ENCODE assay signal across 27 cellular contexts in genomic region chr18:32896781-32897547, GRCh38.
DNase-seq lines count a peak whose midpoint lies in the region; ATAC-seq and TF ChIP-seq lines count a peak whose summit lies in the region.
"Had no signal": no experiment of that assay in that cellular context is flagged by ENCODE, and none has a peak within 500 bp of the region (broad histone marks: within the 10 kb centered on the region; RNA-seq: fewer than 3 reads in every experiment).

No MANE protein-coding gene starts in this region.

- H3K27ac ChIP-seq in esophagus muscularis mucosa (replicated peaks in 1 of 4) = no peak overlapping the region
- H3K27ac ChIP-seq in A673 (ENCODE audit: low read depth, low read length, poor library complexity, severe bottlenecking) = no peak overlapping the region
- no peak overlapping the region for H3K27ac ChIP-seq in caudate nucleus (ENCODE audit: low read depth, low read length)
- H3K27ac ChIP-seq: HL-60, PC-9, SJSA1 had no signal

- CTCF ChIA-PET in A673 (lab: Charles Lee) = no interaction called here

- H3K4me3 ChIP-seq in esophagus muscularis mucosa (no peak overlapping the region), fibroblast of villous mesenchyme (ENCODE audit: low read depth, low read length) (no peak overlapping the region), A673 (ENCODE audit: low read depth, low read length, poor library complexity, severe bottlenecking) (no peak overlapping the region)
- H3K4me3 ChIP-seq: PC-9, SJSA1 had no signal

- H3K4me1 ChIP-seq in esophagus muscularis mucosa (no peaks in the 10 kb centered on the region), A673 (ENCODE audit: insufficient read depth, low read length, poor library complexity, severe bottlenecking) (no peaks in the 10 kb centered on the region)
- H3K4me1 ChIP-seq: BE2C, SJSA1 had no signal

- no peak for ATAC-seq in stimulated activated naive B cell treated with anti-CD40 and anti-IgM and Interleukin-4, amounts not matched to agents 10 μg/mL and 1 μg/mL and 100 μg/mL, for 72 hours (replicated peaks)
- no peak for ATAC-seq in HG03442 (IDR thresholded peaks at IDR 0.05; ENCODE audit: unreplicated experiment)

- TF ChIP-seq POLR2A in esophagus muscularis mucosa (IDR thresholded peaks at IDR 0.05; ENCODE audit: low read depth) = no peak

- peaks cover 16 to 18% of the 10 kb centered on the region in 2 donors for H3K36me3 Mint-ChIP-seq in stimulated activated naive B cell treated with anti-CD40 and anti-IgM and Interleukin-4, amounts not matched to agents 10 μg/mL and 1 μg/mL and 100 μg/mL, for 72 hours
- H3K36me3 Mint-ChIP-seq: CD14-positive monocyte; CD8-positive, alpha-beta memory T cell had no signal

- peaks cover 0 to 17% (median 8%) of the 10 kb centered on the region in 4 donors for H3K9me3 ChIP-seq in esophagus muscularis mucosa
- H3K9me3 ChIP-seq in A673 (ENCODE audit: low read depth, low read length, poor library complexity, severe bottlenecking) = no peaks in the 10 kb centered on the region
- H3K9me3 ChIP-seq: BE2C, SJSA1 had no signal

- BruUV-seq in A673 (replicated peaks; lab: Mats Ljungman, UMichigan) = no TSS peak

- intact Hi-C loops in esophagus muscularis mucosa (cut with DNase I) (no loop called here), A673 (cut with micrococcal nuclease; ENCODE audit: unreplicated experiment) (loop anchor here (5.0 kb wide), 1 partner anchor 50 kb away; no protein-coding TSS in a partner anchor)

- H3K9me3 Mint-ChIP-seq in stimulated activated naive B cell treated with anti-CD40 and anti-IgM and Interleukin-4, amounts not matched to agents 10 μg/mL and 1 μg/mL and 100 μg/mL, for 72 hours = peaks cover 13 to 18% of the 10 kb centered on the region in 2 donors

- DNase-seq in OCI-M1 (lab: John Stamatoyannopoulos, UW) = peak; percentile 7
- DNase-seq in esophagus muscularis mucosa (ENCODE audit: extremely low spot score) = peak; percentile 45
- peak; percentile 17 for DNase-seq in fibroblast of villous mesenchyme (ENCODE audit: low read depth)
- no peak for DNase-seq in stimulated activated naive B cell treated with anti-CD40 and anti-IgM and Interleukin-4, amounts not matched to agents 10 μg/mL and 1 μg/mL and 100 μg/mL, for 72 hours
- no peak for DNase-seq in A673 (ENCODE audit: low spot score)
- DNase-seq in NCI-H1105 treated with DMSO at 0.1 percent for 48 hours (lab: John Stamatoyannopoulos, UW) = no peak
- DNase-seq in caudate nucleus (lab: John Stamatoyannopoulos, UW) = no peak
- DNase-seq: ACHN; BE2C; Calu3; CD8-positive, alpha-beta memory T cell; DMS79 treated with DMSO at 0.1 percent for 48 hours; GF-D8; HCEC 1CT; NCI-H1092 treated with DMSO at 0.1 percent for 48 hours; NCI-H1436 treated with DMSO at 0.1 percent for 48 hours; NCI-H1930; NCI-H2107; NCI-H524; NCI-H774; PC-9; Right ventricle myocardium superior; RPMI8226 had no signal

- H3K4me3 Mint-ChIP-seq in stimulated activated naive B cell treated with anti-CD40 and anti-IgM and Interleukin-4, amounts not matched to agents 10 μg/mL and 1 μg/mL and 100 μg/mL, for 72 hours = peak overlapping the region in 1 of 2 donors; percentile 26
- H3K4me3 Mint-ChIP-seq: CD14-positive monocyte; CD8-positive, alpha-beta memory T cell had no signal

- H3K27me3 Mint-ChIP-seq in stimulated activated naive B cell treated with anti-CD40 and anti-IgM and Interleukin-4, amounts not matched to agents 10 μg/mL and 1 μg/mL and 100 μg/mL, for 72 hours = no peaks in the 10 kb centered on the region
- H3K27me3 Mint-ChIP-seq: CD8-positive, alpha-beta memory T cell had no signal

- peaks cover 22 to 50% of the 10 kb centered on the region in 2 donors for H3K4me1 Mint-ChIP-seq in stimulated activated naive B cell treated with anti-CD40 and anti-IgM and Interleukin-4, amounts not matched to agents 10 μg/mL and 1 μg/mL and 100 μg/mL, for 72 hours
- H3K4me1 Mint-ChIP-seq: CD14-positive monocyte; CD8-positive, alpha-beta memory T cell had no signal

- no peak for TF ChIP-seq EP300 in esophagus muscularis mucosa (IDR thresholded peaks at IDR 0.05)

- no peak for TF ChIP-seq CTCF in esophagus muscularis mucosa (IDR thresholded peaks at IDR 0.05)
- no peak for TF ChIP-seq CTCF in fibroblast of villous mesenchyme (IDR thresholded peaks at IDR 0.05; ENCODE audit: insufficient read depth, low read depth, low read length)
- no peak for TF ChIP-seq CTCF in A673 (conservative IDR thresholded peaks at IDR 0.05; ENCODE audit: low read depth, low read length)

- no peaks in the 10 kb centered on the region for H3K27me3 ChIP-seq in esophagus muscularis mucosa
- no peaks in the 10 kb centered on the region for H3K27me3 ChIP-seq in A673 (replicated peaks; ENCODE audit: insufficient read depth, low read depth, low read length, poor library complexity)
- H3K27me3 ChIP-seq: BE2C, SJSA1 had no signal

- H3K36me3 ChIP-seq in esophagus muscularis mucosa = no peaks in the 10 kb centered on the region
- no peaks in the 10 kb centered on the region for H3K36me3 ChIP-seq in A673 (ENCODE audit: insufficient read depth, low read length, poor library complexity, severe bottlenecking)
- H3K36me3 ChIP-seq: BE2C, SJSA1 had no signal

- WGBS in esophagus muscularis mucosa = 78% methylated on average over 3 of the region's 3 CpGs

- POLR2A ChIA-PET in A673 (lab: Charles Lee; ENCODE audit: low non-redundant PET) = no interaction called here

- H3K27ac Mint-ChIP-seq in stimulated activated naive B cell treated with anti-CD40 and anti-IgM and Interleukin-4, amounts not matched to agents 10 μg/mL and 1 μg/mL and 100 μg/mL, for 72 hours = peak overlapping the region; percentile 71
- H3K27ac Mint-ChIP-seq: CD14-positive monocyte; CD8-positive, alpha-beta memory T cell had no signal

Comparison
In these comparisons a context has a peak if more than half of its experiments do, and no peak if none do; other contexts are left out.
1. DNase-seq: peak in OCI-M1 (single experiment), esophagus muscularis mucosa (single experiment) and fibroblast of villous mesenchyme (single experiment); none in stimulated activated naive B cell treated with anti-CD40 and anti-IgM and Interleukin-4, amounts not matched to agents 10 μg/mL and 1 μg/mL and 100 μg/mL, for 72 hours (single experiment), A673 (single experiment), NCI-H1105 treated with DMSO at 0.1 percent for 48 hours (single experiment) and caudate nucleus (0 of 61).